ENCODE assay signal across 16 cellular contexts in the genomic region with DNA sequence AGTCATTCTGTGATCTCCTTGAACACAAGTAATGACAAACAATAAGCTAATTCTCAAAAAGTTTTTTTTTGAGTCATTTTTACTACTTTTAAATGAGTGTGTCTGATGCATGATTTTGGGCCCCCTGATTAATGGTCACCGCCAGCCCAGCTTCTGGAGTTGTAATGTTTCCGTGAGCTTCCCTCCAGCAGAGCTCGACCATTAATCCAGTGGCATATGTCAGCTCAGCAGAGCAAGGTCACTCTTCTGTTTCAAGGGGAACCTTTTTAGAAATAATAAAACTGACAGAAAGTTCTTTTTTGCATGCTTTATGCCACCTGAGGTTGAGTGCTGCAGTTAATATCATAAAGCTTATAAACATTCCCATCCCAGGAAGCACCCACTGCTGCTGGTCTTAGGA. TPM values are rescaled to one million over a fixed set of nuclear protein-coding genes. Genes with fewer than 3 reads are reported as not detected.
DNase-seq lines count a peak whose midpoint lies in the region; ATAC-seq and TF ChIP-seq lines count a peak whose summit lies in the region.
"Had no signal": no experiment of that assay in that cellular context is flagged by ENCODE, and none has a peak within 500 bp of the region (broad histone marks: within the 10 kb centered on the region; RNA-seq: fewer than 3 reads in every experiment).

No MANE protein-coding gene starts in this region.

- peak overlapping the region; percentile 33 for H3K4me3 Mint-ChIP-seq in activated CD8-positive, alpha-beta T cell treated with anti-CD3 and anti-CD28 coated beads for 36 hours
- H3K4me3 Mint-ChIP-seq in activated CD8-positive, alpha-beta T cell treated with anti-CD3 and anti-CD28 coated beads, Interleukin-2, amount 10 ng/mL, durations not matched to agents 7 days and 5 days, result no peak overlapping the region
- H3K4me3 Mint-ChIP-seq in activated T-helper 2 cell treated with anti-CD3 and anti-CD28 coated beads, Interferon-gamma antibody, Interleukin-2, Interleukin-4, amounts not matched to agents 10 μg/mL and 5 μg/mL and 100 μg/mL, durations not matched to agents 14 hours and 24 hours and 36 hours (ENCODE audit: low read depth), result peak overlapping the region; percentile 55
- no peak overlapping the region for H3K4me3 Mint-ChIP-seq in nephron progenitor cell

- TF ChIP-seq CTCF in activated CD8-positive, alpha-beta T cell treated with anti-CD3 and anti-CD28 coated beads for 36 hours (IDR thresholded peaks at IDR 0.05), result no peak
- no peak for TF ChIP-seq CTCF in nephron progenitor cell (IDR thresholded peaks at IDR 0.05)

- peak; percentile 50 for DNase-seq in activated CD8-positive, alpha-beta T cell treated with anti-CD3 and anti-CD28 coated beads for 36 hours
- no peak for DNase-seq in activated CD8-positive, alpha-beta T cell treated with anti-CD3 and anti-CD28 coated beads, Interleukin-2, amount 10 ng/mL, durations not matched to agents 7 days and 5 days
- DNase-seq in HEK293T (ENCODE audit: extremely low spot score) (no peak), nephron progenitor cell (peak; percentile 41), GM19238 (ENCODE audit: insufficient read length, low spot score) (no peak)
- no peak for DNase-seq in activated T-helper 2 cell treated with anti-CD3 and anti-CD28 coated beads, Interferon-gamma antibody, Interleukin-2, Interleukin-4, amounts not matched to agents 10 μg/mL and 5 μg/mL and 100 μg/mL, durations not matched to agents 14 hours and 24 hours and 36 hours (ENCODE audit: low spot score)
- no peak for DNase-seq in activated CD8-positive, alpha-beta memory T cell treated with anti-CD3 and anti-CD28 coated beads for 24 hours
- no peak for DNase-seq in effector CD8-positive, alpha-beta T cell (lab: John Stamatoyannopoulos, UW)
- DNase-seq: brain microvascular endothelial cell, GOT3, left ventricle myocardium superior, PC-3, SK-N-SH had no signal

- H3K36me3 Mint-ChIP-seq in activated CD8-positive, alpha-beta T cell treated with anti-CD3 and anti-CD28 coated beads for 36 hours (ENCODE audit: low read depth), result peaks cover 56% of the 10 kb centered on the region
- peaks cover 68% of the 10 kb centered on the region for H3K36me3 Mint-ChIP-seq in activated CD8-positive, alpha-beta T cell treated with anti-CD3 and anti-CD28 coated beads, Interleukin-2, amount 10 ng/mL, durations not matched to agents 7 days and 5 days (ENCODE audit: low read depth)
- H3K36me3 Mint-ChIP-seq in activated T-helper 2 cell treated with anti-CD3 and anti-CD28 coated beads, Interferon-gamma antibody, Interleukin-2, Interleukin-4, amounts not matched to agents 10 μg/mL and 5 μg/mL and 100 μg/mL, durations not matched to agents 14 hours and 24 hours and 36 hours (ENCODE audit: low read depth), result peaks cover 70% of the 10 kb centered on the region
- H3K36me3 Mint-ChIP-seq in nephron progenitor cell (ENCODE audit: low read depth), result peaks cover 10% of the 10 kb centered on the region

- H3K4me1 Mint-ChIP-seq in activated CD8-positive, alpha-beta T cell treated with anti-CD3 and anti-CD28 coated beads for 36 hours (ENCODE audit: low read depth), result peaks cover 76% of the 10 kb centered on the region
- peaks cover 66% of the 10 kb centered on the region for H3K4me1 Mint-ChIP-seq in activated CD8-positive, alpha-beta T cell treated with anti-CD3 and anti-CD28 coated beads, Interleukin-2, amount 10 ng/mL, durations not matched to agents 7 days and 5 days (ENCODE audit: low read depth)
- H3K4me1 Mint-ChIP-seq in activated T-helper 2 cell treated with anti-CD3 and anti-CD28 coated beads, Interferon-gamma antibody, Interleukin-2, Interleukin-4, amounts not matched to agents 10 μg/mL and 5 μg/mL and 100 μg/mL, durations not matched to agents 14 hours and 24 hours and 36 hours (ENCODE audit: low read depth), result peaks cover 69% of the 10 kb centered on the region
- peaks cover 31% of the 10 kb centered on the region for H3K4me1 Mint-ChIP-seq in nephron progenitor cell

- CTCF ChIA-PET in activated CD8-positive, alpha-beta T cell treated with anti-CD3 and anti-CD28 coated beads for 36 hours (lab: Charles Lee), result interaction anchor here (1.1 to 1.7 kb wide), 2 partner anchors 10 to 206 kb away, joined by 4 to 5 read pairs; no protein-coding TSS in a partner anchor
- CTCF ChIA-PET in activated CD8-positive, alpha-beta T cell treated with anti-CD3 and anti-CD28 coated beads, Interleukin-2, amount 10 ng/mL, durations not matched to agents 7 days and 5 days (lab: Charles Lee), result interaction anchor here (0.8 to 3.5 kb wide), 5 partner anchors 10 to 232 kb away, joined by 3 to 16 read pairs (median 3); no protein-coding TSS in a partner anchor
- CTCF ChIA-PET in HEK293T (lab: Yijun Ruan, JAX), result no interaction called here

- intact Hi-C loops in activated CD8-positive, alpha-beta T cell treated with anti-CD3 and anti-CD28 coated beads for 36 hours (cut with micrococcal nuclease), result loop anchor here (5.0 kb wide), 3 partner anchors 80 to 1200 kb away; no protein-coding TSS in a partner anchor
- intact Hi-C loops in activated T-helper 2 cell treated with anti-CD3 and anti-CD28 coated beads, Interferon-gamma antibody, Interleukin-2, Interleukin-4, amounts not matched to agents 10 μg/mL and 5 μg/mL and 100 μg/mL, durations not matched to agents 14 hours and 24 hours and 36 hours (cut with micrococcal nuclease), result loop anchor here (5.0 kb wide), 2 partner anchors 145 to 150 kb away; a partner anchor contains a TSS

- peaks cover 14% of the 10 kb centered on the region for H3K9me3 Mint-ChIP-seq in activated CD8-positive, alpha-beta T cell treated with anti-CD3 and anti-CD28 coated beads for 36 hours
- H3K9me3 Mint-ChIP-seq in activated CD8-positive, alpha-beta T cell treated with anti-CD3 and anti-CD28 coated beads, Interleukin-2, amount 10 ng/mL, durations not matched to agents 7 days and 5 days (ENCODE audit: insufficient read depth), result peaks cover 12% of the 10 kb centered on the region
- peaks cover 23% of the 10 kb centered on the region for H3K9me3 Mint-ChIP-seq in activated T-helper 2 cell treated with anti-CD3 and anti-CD28 coated beads, Interferon-gamma antibody, Interleukin-2, Interleukin-4, amounts not matched to agents 10 μg/mL and 5 μg/mL and 100 μg/mL, durations not matched to agents 14 hours and 24 hours and 36 hours
- H3K9me3 Mint-ChIP-seq in nephron progenitor cell, result peaks cover 15% of the 10 kb centered on the region

- H3K27me3 Mint-ChIP-seq in activated CD8-positive, alpha-beta T cell treated with anti-CD3 and anti-CD28 coated beads for 36 hours, result no peaks in the 10 kb centered on the region
- no peaks in the 10 kb centered on the region for H3K27me3 Mint-ChIP-seq in activated CD8-positive, alpha-beta T cell treated with anti-CD3 and anti-CD28 coated beads, Interleukin-2, amount 10 ng/mL, durations not matched to agents 7 days and 5 days (ENCODE audit: low read depth)
- H3K27me3 Mint-ChIP-seq in activated T-helper 2 cell treated with anti-CD3 and anti-CD28 coated beads, Interferon-gamma antibody, Interleukin-2, Interleukin-4, amounts not matched to agents 10 μg/mL and 5 μg/mL and 100 μg/mL, durations not matched to agents 14 hours and 24 hours and 36 hours (ENCODE audit: low read depth), result no peaks in the 10 kb centered on the region
- no peaks in the 10 kb centered on the region for H3K27me3 Mint-ChIP-seq in nephron progenitor cell (ENCODE audit: low read depth, poor library complexity)

- H3K27ac Mint-ChIP-seq in activated CD8-positive, alpha-beta T cell treated with anti-CD3 and anti-CD28 coated beads for 36 hours, result peak overlapping the region; percentile 82
- H3K27ac Mint-ChIP-seq in activated CD8-positive, alpha-beta T cell treated with anti-CD3 and anti-CD28 coated beads, Interleukin-2, amount 10 ng/mL, durations not matched to agents 7 days and 5 days, result no peak overlapping the region
- peak overlapping the region; percentile 87 for H3K27ac Mint-ChIP-seq in activated T-helper 2 cell treated with anti-CD3 and anti-CD28 coated beads, Interferon-gamma antibody, Interleukin-2, Interleukin-4, amounts not matched to agents 10 μg/mL and 5 μg/mL and 100 μg/mL, durations not matched to agents 14 hours and 24 hours and 36 hours
- H3K27ac Mint-ChIP-seq in nephron progenitor cell, result peak overlapping the region; percentile 17

- POLR2A ChIA-PET in activated CD8-positive, alpha-beta T cell treated with anti-CD3 and anti-CD28 coated beads for 36 hours (lab: Charles Lee), result interaction anchor here (0.8 to 3.8 kb wide), 2 partner anchors 11 to 13 kb away, joined by 3 to 27 read pairs; no protein-coding TSS in a partner anchor
- POLR2A ChIA-PET in activated CD8-positive, alpha-beta T cell treated with anti-CD3 and anti-CD28 coated beads, Interleukin-2, amount 10 ng/mL, durations not matched to agents 7 days and 5 days (lab: Charles Lee), result no interaction called here
- POLR2A ChIA-PET in HEK293T (lab: Yijun Ruan, JAX), result no interaction called here

- ATAC-seq in activated CD8-positive, alpha-beta T cell treated with anti-CD3 and anti-CD28 coated beads for 36 hours, result peak; percentile 13
- no peak for ATAC-seq in activated CD8-positive, alpha-beta T cell treated with anti-CD3 and anti-CD28 coated beads, Interleukin-2, amount 10 ng/mL, durations not matched to agents 7 days and 5 days
- ATAC-seq: A549, HepG2, left ventricle myocardium superior, PC-3 had no signal

TF ChIP-seq in HEK293T, 16 proteins besides CTCF, POLR2A, EP300 and RAD21:
- TF ChIP-seq HDGF (IDR thresholded peaks at IDR 0.05; ENCODE audit: borderline replicate concordance), result no peak
- TF ChIP-seq, protein P1, sequence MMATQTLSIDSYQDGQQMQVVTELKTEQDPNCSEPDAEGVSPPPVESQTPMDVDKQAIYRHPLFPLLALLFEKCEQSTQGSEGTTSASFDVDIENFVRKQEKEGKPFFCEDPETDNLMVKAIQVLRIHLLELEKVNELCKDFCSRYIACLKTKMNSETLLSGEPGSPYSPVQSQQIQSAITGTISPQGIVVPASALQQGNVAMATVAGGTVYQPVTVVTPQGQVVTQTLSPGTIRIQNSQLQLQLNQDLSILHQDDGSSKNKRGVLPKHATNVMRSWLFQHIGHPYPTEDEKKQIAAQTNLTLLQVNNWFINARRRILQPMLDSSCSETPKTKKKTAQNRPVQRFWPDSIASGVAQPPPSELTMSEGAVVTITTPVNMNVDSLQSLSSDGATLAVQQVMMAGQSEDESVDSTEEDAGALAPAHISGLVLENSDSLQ (IDR thresholded peaks at IDR 0.05), result 0 out of 2 replicates have a peak, but pooled peaks have one; percentile 27

RNA-seq across cellular contexts. Expression of a gene that starts 14.2 kb away (rescaled TPM):
- total RNA-seq in activated CD8-positive, alpha-beta T cell treated with anti-CD3 and anti-CD28 coated beads for 36 hours, result 10 to 100 TPM; 66.7 to 71.4 TPM
- total RNA-seq in activated CD8-positive, alpha-beta T cell treated with anti-CD3 and anti-CD28 coated beads, Interleukin-2, amount 10 ng/mL, durations not matched to agents 7 days and 5 days, result 100 to 1,000 TPM; 103 to 104 TPM
- 73.0 and 79.0 TPM in 2 replicates for total RNA-seq in activated T-helper 2 cell treated with anti-CD3 and anti-CD28 coated beads, Interferon-gamma antibody, Interleukin-2, Interleukin-4, amounts not matched to agents 10 μg/mL and 5 μg/mL and 100 μg/mL, durations not matched to agents 14 hours and 24 hours and 36 hours
- total RNA-seq: HepG2, NCI-H460, PC-3 had no signal

Comparison
In these comparisons a context has a peak if more than half of its experiments do, and no peak if none do; other contexts are left out.
1. DNase-seq: peak in activated CD8-positive, alpha-beta T cell treated with anti-CD3 and anti-CD28 coated beads for 36 hours (single experiment) and nephron progenitor cell (single experiment); none in activated CD8-positive, alpha-beta T cell treated with anti-CD3 and anti-CD28 coated beads, Interleukin-2, amount 10 ng/mL, durations not matched to agents 7 days and 5 days (single experiment), HEK293T (single experiment), activated T-helper 2 cell treated with anti-CD3 and anti-CD28 coated beads, Interferon-gamma antibody, Interleukin-2, Interleukin-4, amounts not matched to agents 10 μg/mL and 5 μg/mL and 100 μg/mL, durations not matched to agents 14 hours and 24 hours and 36 hours (single experiment), activated CD8-positive, alpha-beta memory T cell treated with anti-CD3 and anti-CD28 coated beads for 24 hours (single experiment), GM19238 (single experiment) and effector CD8-positive, alpha-beta T cell (single experiment).
2. H3K4me3 Mint-ChIP-seq: peak in activated CD8-positive, alpha-beta T cell treated with anti-CD3 and anti-CD28 coated beads for 36 hours (single experiment) and activated T-helper 2 cell treated with anti-CD3 and anti-CD28 coated beads, Interferon-gamma antibody, Interleukin-2, Interleukin-4, amounts not matched to agents 10 μg/mL and 5 μg/mL and 100 μg/mL, durations not matched to agents 14 hours and 24 hours and 36 hours (single experiment); none in activated CD8-positive, alpha-beta T cell treated with anti-CD3 and anti-CD28 coated beads, Interleukin-2, amount 10 ng/mL, durations not matched to agents 7 days and 5 days (single experiment) and nephron progenitor cell (single experiment).